ENCODE assay signal across 14 cellular contexts in the genomic region with DNA sequence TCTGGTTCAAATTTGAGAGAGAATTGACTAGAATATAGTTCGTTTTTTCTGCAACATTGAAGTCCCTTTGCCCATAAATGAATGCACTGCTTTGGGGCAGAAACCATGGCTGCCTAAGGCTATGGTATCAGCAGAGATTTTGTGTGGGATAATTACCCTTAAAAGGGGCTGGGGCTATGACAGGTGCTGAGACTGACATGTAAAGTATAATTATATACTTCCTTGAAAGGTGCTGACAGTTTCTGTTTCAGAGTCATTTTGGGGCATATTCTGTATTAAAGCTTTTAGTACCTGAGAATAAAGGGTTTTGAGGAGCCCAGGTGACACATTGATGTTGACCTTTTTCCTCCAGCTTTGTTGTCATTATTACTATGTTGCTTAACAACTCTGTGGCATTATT.
DNase-seq lines count a peak whose midpoint lies in the region; ATAC-seq and TF ChIP-seq lines count a peak whose summit lies in the region.
"Had no signal": no experiment of that assay in that cellular context is flagged by ENCODE, and none has a peak within 500 bp of the region (broad histone marks: within the 10 kb centered on the region; RNA-seq: fewer than 3 reads in every experiment).

No MANE protein-coding gene starts in this region.

- TF ChIP-seq CTCF in lower lobe of right lung (IDR thresholded peaks at IDR 0.05): no peak

- no peaks in the 10 kb centered on the region for H3K4me1 ChIP-seq in lower lobe of right lung

- no peak overlapping the region for H3K27ac Mint-ChIP-seq in stimulated activated memory B cell treated with anti-CD40 and anti-IgM and Interleukin-4, amounts not matched to agents 10 μg/mL and 1 μg/mL and 100 μg/mL, for 72 hours
- H3K27ac Mint-ChIP-seq: nephron had no signal

- no peaks in the 10 kb centered on the region for H3K27me3 ChIP-seq in lower lobe of right lung (ENCODE audit: low read depth)

- H3K36me3 Mint-ChIP-seq in stimulated activated memory B cell treated with anti-CD40 and anti-IgM and Interleukin-4, amounts not matched to agents 10 μg/mL and 1 μg/mL and 100 μg/mL, for 72 hours: no peaks in the 10 kb centered on the region

- no peaks in the 10 kb centered on the region for H3K4me1 Mint-ChIP-seq in stimulated activated memory B cell treated with anti-CD40 and anti-IgM and Interleukin-4, amounts not matched to agents 10 μg/mL and 1 μg/mL and 100 μg/mL, for 72 hours
- H3K4me1 Mint-ChIP-seq: nephron had no signal

- no peak overlapping the region for H3K4me3 Mint-ChIP-seq in stimulated activated memory B cell treated with anti-CD40 and anti-IgM and Interleukin-4, amounts not matched to agents 10 μg/mL and 1 μg/mL and 100 μg/mL, for 72 hours
- H3K4me3 Mint-ChIP-seq: nephron had no signal

- H3K4me3 ChIP-seq in lower lobe of right lung: no peak overlapping the region
- H3K4me3 ChIP-seq: smooth muscle cell had no signal

- ATAC-seq in GM18505 (IDR thresholded peaks at IDR 0.05; ENCODE audit: unreplicated experiment): peak; percentile 69
- ATAC-seq in GM21390 (IDR thresholded peaks at IDR 0.05; ENCODE audit: unreplicated experiment): peak; percentile 77
- ATAC-seq in HG03039 (IDR thresholded peaks at IDR 0.05; ENCODE audit: unreplicated experiment): peak; percentile 77
- no peak for ATAC-seq in lower lobe of right lung
- ATAC-seq in stimulated activated memory B cell treated with anti-CD40 and anti-IgM and Interleukin-4, amounts not matched to agents 10 μg/mL and 1 μg/mL and 100 μg/mL, for 72 hours: no peak
- ATAC-seq: SK-N-SH treated with all-trans-retinoic acid at 6 μM for 48 hours had no signal

- DNase-seq in NCI-H1436 (lab: John Stamatoyannopoulos, UW): peak; percentile 27
- DNase-seq in lower lobe of right lung: no peak
- DNase-seq in DMS79 (lab: John Stamatoyannopoulos, UW): no peak
- no peak for DNase-seq in NCI-H2029 treated with DMSO at 0.1 percent for 48 hours (lab: John Stamatoyannopoulos, UW)
- DNase-seq: dermis blood vessel endothelial cell, GOT3, IMR-90 had no signal

- peaks cover 17% of the 10 kb centered on the region for H3K27me3 Mint-ChIP-seq in stimulated activated memory B cell treated with anti-CD40 and anti-IgM and Interleukin-4, amounts not matched to agents 10 μg/mL and 1 μg/mL and 100 μg/mL, for 72 hours

- H3K9me3 Mint-ChIP-seq in stimulated activated memory B cell treated with anti-CD40 and anti-IgM and Interleukin-4, amounts not matched to agents 10 μg/mL and 1 μg/mL and 100 μg/mL, for 72 hours: no peaks in the 10 kb centered on the region
- H3K9me3 Mint-ChIP-seq: nephron had no signal

- intact Hi-C loops in lower lobe of right lung (cut with DNase I): no loop called here

- no peaks in the 10 kb centered on the region for H3K36me3 ChIP-seq in lower lobe of right lung

- no peak for TF ChIP-seq POLR2A in GM18505 (IDR thresholded peaks at IDR 0.05; ENCODE audit: borderline replicate concordance, extremely low read depth, insufficient read depth, insufficient read length)

- H3K9me3 ChIP-seq in lower lobe of right lung: no peaks in the 10 kb centered on the region

- no peak overlapping the region for H3K27ac ChIP-seq in lower lobe of right lung

Comparison
In these comparisons a context has a peak if more than half of its experiments do, and no peak if none do; other contexts are left out.
1. ATAC-seq: peak in GM18505 (single experiment), GM21390 (single experiment) and HG03039 (single experiment); none in lower lobe of right lung (0 of 2) and stimulated activated memory B cell treated with anti-CD40 and anti-IgM and Interleukin-4, amounts not matched to agents 10 μg/mL and 1 μg/mL and 100 μg/mL, for 72 hours (single experiment).